In the genomic region with DNA sequence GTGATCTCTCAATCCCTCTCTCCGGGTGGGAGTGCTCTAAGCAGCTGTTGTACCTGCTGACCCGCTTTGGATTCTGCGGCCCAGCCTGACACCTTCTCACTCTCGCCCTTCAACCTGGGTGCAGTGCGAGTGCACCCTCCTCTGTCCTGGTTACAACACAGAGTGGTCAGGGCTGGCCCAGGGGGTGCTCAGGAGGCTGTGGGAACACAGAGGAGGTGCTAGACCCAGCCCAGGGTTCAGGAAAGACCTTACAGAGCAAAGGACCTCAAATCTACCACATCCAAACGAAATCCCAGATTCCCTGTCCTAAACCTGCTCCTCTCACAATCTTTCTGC, we compare ENCODE assay signal across 8 cellular contexts. TPM values are rescaled to one million over a fixed set of nuclear protein-coding genes. Genes with fewer than 3 reads are reported as not detected.
DNase-seq lines count a peak whose midpoint lies in the region; ATAC-seq and TF ChIP-seq lines count a peak whose summit lies in the region.

No MANE protein-coding gene starts in this region.

- H3K9me3 ChIP-seq in HAP-1, result no peaks in the 10 kb centered on the region
- no peaks in the 10 kb centered on the region for H3K9me3 ChIP-seq in heart left ventricle
- no peaks in the 10 kb centered on the region for H3K9me3 ChIP-seq in skeletal muscle tissue (ENCODE audit: control insufficient read depth in 3 of 3, low read length in 3 of 3)

- TF ChIP-seq POLR2A in heart left ventricle (IDR thresholded peaks at IDR 0.05), result no peak

- H3K4me3 ChIP-seq in HAP-1, result peak overlapping the region; percentile 35
- peak overlapping the region; percentile 51 to 82 (median 70) for H3K4me3 ChIP-seq in heart left ventricle
- peak overlapping the region; percentile 93 to 98 (median 95) for H3K4me3 ChIP-seq in skeletal muscle tissue (ENCODE audit: low read length in 3 of 3)

- H3K4me1 ChIP-seq in HAP-1 (peaks cover 4% of the 10 kb centered on the region; the same call in 1 of the 2 replicates), heart left ventricle (peaks cover 0 to 19% (median 12%) of the 10 kb centered on the region in 12 donors), skeletal muscle tissue (ENCODE audit: control insufficient read depth in 3 of 3, insufficient read depth in 3 of 3, low read length in 3 of 3) (peaks cover 17 to 22% (median 18%) of the 10 kb centered on the region in 3 donors)

- in situ Hi-C loops in HAP-1 (cut with MboI; ENCODE audit: low sequenced_read_pairs), result no loop called here

- H3K9ac ChIP-seq in skeletal muscle tissue (ENCODE audit: low read depth in 1 of 3, low read length in 3 of 3), result peak overlapping the region; percentile 57 to 88 (median 68)

- ATAC-seq in heart left ventricle (peak in 2 of 4 donors; percentile 4 to 20), GM21529 (IDR thresholded peaks at IDR 0.05; ENCODE audit: unreplicated experiment) (no peak)

- TF ChIP-seq CTCF in VCaP (conservative IDR thresholded peaks at IDR 0.05), result no peak
- TF ChIP-seq CTCF in heart left ventricle (IDR thresholded peaks at IDR 0.05), result no peak

- H3K27me3 ChIP-seq in HAP-1 (ENCODE audit: low read depth), result no peaks in the 10 kb centered on the region
- peaks cover 0 to 26% (median 5%) of the 10 kb centered on the region in 9 donors for H3K27me3 ChIP-seq in heart left ventricle
- H3K27me3 ChIP-seq in skeletal muscle tissue (ENCODE audit: control insufficient read depth in 3 of 3, insufficient read depth in 3 of 3, low read length in 3 of 3), result peaks cover 7 to 20% (median 14%) of the 10 kb centered on the region in 3 donors

- peak overlapping the region; percentile 86 for H3K27ac ChIP-seq in VCaP
- H3K27ac ChIP-seq in heart left ventricle, result peak overlapping the region in 7 of 12 donors; percentile 20 to 70 (median 38)
- peak overlapping the region; percentile 19 for H3K27ac ChIP-seq in skeletal muscle tissue (ENCODE audit: low read depth, low read length)

- WGBS in heart left ventricle, 4 donors, result 13 to 24% (median 20%) methylated on average over 5 to 6 of the region's 6 CpGs

- intact Hi-C loops in heart left ventricle (cut with DNase I), result loop anchor here in 6 of 10 donors (1.0 to 10.0 kb wide), 5 partner anchors 23 to 490 kb away; partner anchors contain the start of genes ZNF175 (in 4 of the 6) and CTU1 (in 2 of the 6)

- H3K36me3 ChIP-seq in HAP-1 (replicated peaks) (no peaks in the 10 kb centered on the region), heart left ventricle (no peaks in the 10 kb centered on the region), skeletal muscle tissue (ENCODE audit: control insufficient read depth in 3 of 3, insufficient read depth in 3 of 3, low read length in 3 of 3) (no peaks in the 10 kb centered on the region)

- DNase-seq in HAP-1 (ENCODE audit: low spot score in 2 of 2) (no peak), heart left ventricle (no peak), superior temporal gyrus (ENCODE audit: extremely low spot score) (no peak), DMS53 treated with DMSO at 0.1 percent for 48 hours (lab: John Stamatoyannopoulos, UW; ENCODE audit: unreplicated experiment) (no peak), OCI-M1 (lab: John Stamatoyannopoulos, UW) (no peak)

RNA-seq across cellular contexts. Expression of gene ZNF175, which starts 23.7 kb away (rescaled TPM):
- total RNA-seq in heart left ventricle (10 to 100 TPM in 3 of 9 donors, 1 to 10 TPM in 6; 2.5 to 13.7 (median 8.7) TPM), skeletal muscle tissue (3.7 TPM)
- 1 to 10 TPM; 2.9 to 4.8 TPM for polyA plus RNA-seq in heart left ventricle

RNA-seq across cellular contexts. Expression of gene SIGLEC5, which starts 35.5 kb away (rescaled TPM):
- total RNA-seq in heart left ventricle (1 to 10 TPM in 1 of 9 donors, under 1 TPM in 4, not detected in 4; 0.16 to 1.3 (median 0.24) TPM), skeletal muscle tissue (1.6 TPM)
- under 1 TPM in 1 of 2 donors, not detected in 1; 0.15 TPM for polyA plus RNA-seq in heart left ventricle

RNA-seq across cellular contexts. Expression of gene SIGLEC14, which starts 51.9 kb away (rescaled TPM):
- total RNA-seq in heart left ventricle, result 10 to 100 TPM in 1 of 9 donors, 1 to 10 TPM in 4, under 1 TPM in 2, not detected in 2; 0.20 to 17.9 (median 1.3) TPM
- 1 to 10 TPM in 1 of 2 donors, under 1 TPM in 1; 0.27 to 1.3 TPM for polyA plus RNA-seq in heart left ventricle
- not detected for total RNA-seq in skeletal muscle tissue

Comparison
In these comparisons a context has a peak if more than half of its experiments do, and no peak if none do; other contexts are left out.
1. H3K4me3 ChIP-seq: peak in every context shown above with its lines; median percentile 95 in skeletal muscle tissue; 70 in heart left ventricle; 35 in HAP-1.
2. H3K27ac ChIP-seq: peak in every context shown above with its lines; median percentile 86 in VCaP; 38 in heart left ventricle; 19 in skeletal muscle tissue.